In the genomic region with DNA sequence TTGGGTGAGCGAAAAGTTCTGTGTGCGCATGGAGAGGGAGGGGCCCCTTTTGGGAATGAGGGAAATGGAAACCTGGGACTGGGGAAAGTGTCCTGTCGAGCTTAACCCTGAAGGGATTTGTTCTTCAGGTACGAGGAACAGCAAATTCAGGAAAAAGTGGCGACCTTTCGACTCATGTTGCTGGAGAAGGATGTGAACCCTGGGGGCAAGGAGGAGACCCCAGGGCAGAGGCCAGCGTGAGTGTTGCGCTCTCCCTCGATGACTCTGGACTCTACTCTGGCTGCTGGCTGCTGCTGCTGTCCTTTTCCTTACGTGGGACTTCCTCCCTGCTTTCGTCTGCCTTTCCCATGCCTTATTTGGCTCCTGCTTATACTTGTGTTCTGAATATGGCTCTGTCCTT, we compare ENCODE assay signal across 2 cellular contexts.
TF ChIP-seq lines count a peak whose summit lies in the region.

No MANE protein-coding gene starts in this region.

TF ChIP-seq in IMR-90, 13 proteins besides CTCF, POLR2A, EP300 and RAD21:
- TF ChIP-seq RFX5 (IDR thresholded peaks at IDR 0.05; ENCODE audit: low read depth, low read length) (no peak), MAFK (IDR thresholded peaks at IDR 0.05; ENCODE audit: low read depth, low read length) (no peak), BHLHE40 (IDR thresholded peaks at IDR 0.05; ENCODE audit: low read depth, low read length) (no peak)

TF ChIP-seq in HEK293T, 16 proteins besides CTCF, POLR2A, EP300 and RAD21:
- TF ChIP-seq, protein P1, sequence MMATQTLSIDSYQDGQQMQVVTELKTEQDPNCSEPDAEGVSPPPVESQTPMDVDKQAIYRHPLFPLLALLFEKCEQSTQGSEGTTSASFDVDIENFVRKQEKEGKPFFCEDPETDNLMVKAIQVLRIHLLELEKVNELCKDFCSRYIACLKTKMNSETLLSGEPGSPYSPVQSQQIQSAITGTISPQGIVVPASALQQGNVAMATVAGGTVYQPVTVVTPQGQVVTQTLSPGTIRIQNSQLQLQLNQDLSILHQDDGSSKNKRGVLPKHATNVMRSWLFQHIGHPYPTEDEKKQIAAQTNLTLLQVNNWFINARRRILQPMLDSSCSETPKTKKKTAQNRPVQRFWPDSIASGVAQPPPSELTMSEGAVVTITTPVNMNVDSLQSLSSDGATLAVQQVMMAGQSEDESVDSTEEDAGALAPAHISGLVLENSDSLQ (IDR thresholded peaks at IDR 0.05): no peak
- TF ChIP-seq ARNT (IDR thresholded peaks at IDR 0.05) (no peak), FOXK2 (IDR thresholded peaks at IDR 0.05) (no peak), CTBP1 (IDR thresholded peaks at IDR 0.05; ENCODE audit: borderline replicate concordance) (no peak), ZNF384 (IDR thresholded peaks at IDR 0.05) (no peak), LEF1 (IDR thresholded peaks at IDR 0.05; ENCODE audit: borderline replicate concordance) (no peak), L3MBTL2 (conservative IDR thresholded peaks at IDR 0.05) (no peak), ELF4 (IDR thresholded peaks at IDR 0.05) (no peak), FOXM1 (IDR thresholded peaks at IDR 0.05; ENCODE audit: borderline replicate concordance) (no peak), FOXA1 (IDR thresholded peaks at IDR 0.05) (no peak), SP1 (IDR thresholded peaks at IDR 0.05) (no peak), NFRKB (IDR thresholded peaks at IDR 0.05) (no peak), HDGF (IDR thresholded peaks at IDR 0.05; ENCODE audit: borderline replicate concordance) (no peak), SUZ12 (IDR thresholded peaks at IDR 0.05) (no peak), TARDBP (IDR thresholded peaks at IDR 0.05) (no peak), BHLHE40 (IDR thresholded peaks at IDR 0.05; ENCODE audit: borderline replicate concordance) (no peak)
